In genomic region chr16:49461517-49461951, GRCh38 we compare ENCODE assay signal across 17 cellular contexts.
DNase-seq lines count a peak whose midpoint lies in the region; ATAC-seq and TF ChIP-seq lines count a peak whose summit lies in the region.
"Had no signal": no experiment of that assay in that cellular context is flagged by ENCODE, and none has a peak within 500 bp of the region (broad histone marks: within the 10 kb centered on the region; RNA-seq: fewer than 3 reads in every experiment).

No MANE protein-coding gene starts in this region.

- H3K4me3 Mint-ChIP-seq in activated CD4-positive, alpha-beta memory T cell treated with anti-CD3 and anti-CD28 coated beads, Interleukin-2, amount 10 ng/mL, durations not matched to agents 7 days and 5 days, result no peak overlapping the region
- no peak overlapping the region for H3K4me3 Mint-ChIP-seq in activated CD4-positive, alpha-beta memory T cell treated with anti-CD3 and anti-CD28 coated beads for 36 hours
- H3K4me3 Mint-ChIP-seq: T-helper 2 cell treated with Interferon-gamma antibody and Interleukin-4, amounts not matched to agents 5 μg/mL and 100 μg/mL, for 36 hours had no signal

- CTCF ChIA-PET in activated CD4-positive, alpha-beta memory T cell treated with anti-CD3 and anti-CD28 coated beads, Interleukin-2, amount 10 ng/mL, durations not matched to agents 7 days and 5 days (lab: Charles Lee), result no interaction called here
- CTCF ChIA-PET in activated CD4-positive, alpha-beta memory T cell treated with anti-CD3 and anti-CD28 coated beads for 36 hours (lab: Charles Lee), result no interaction called here

- DNase-seq in activated CD4-positive, alpha-beta memory T cell treated with anti-CD3 and anti-CD28 coated beads, Interleukin-2, amount 10 ng/mL, durations not matched to agents 7 days and 5 days, result peak; percentile 12
- DNase-seq in activated CD4-positive, alpha-beta memory T cell treated with anti-CD3 and anti-CD28 coated beads for 36 hours, result no peak
- peak; percentile 50 for DNase-seq in islet precursor cell
- DNase-seq in stomach, result peak; percentile 2
- no peak for DNase-seq in NCI-H2196 treated with DMSO at 0.1 percent for 48 hours (lab: John Stamatoyannopoulos, UW; ENCODE audit: unreplicated experiment)
- DNase-seq in NCI-H187 treated with DMSO at 0.1 percent for 48 hours (lab: John Stamatoyannopoulos, UW), result no peak
- DNase-seq: activated CD4-positive, CD25-positive, alpha-beta regulatory T cell; activated T-cell treated with anti-CD3 and anti-CD28 coated beads, Interleukin-2, amount 50 U/mL, for 72 hours; NCI-H1436 treated with DMSO at 0.1 percent for 48 hours; pancreas; PC-9; stimulated activated CD4-positive, alpha-beta T cell treated with anti-CD3 and anti-CD28 coated beads, Interleukin-4, amount 100 ng/mL, for 1 hour had no signal

- H3K9me3 ChIP-seq in KOPT-K1 (ENCODE audit: insufficient read depth, low read length, poor library complexity, severe bottlenecking), result no peaks in the 10 kb centered on the region
- no peaks in the 10 kb centered on the region for H3K9me3 ChIP-seq in stomach
- H3K9me3 ChIP-seq: A549, pancreas had no signal

- intact Hi-C loops in activated CD4-positive, alpha-beta memory T cell treated with anti-CD3 and anti-CD28 coated beads for 36 hours (cut with micrococcal nuclease), result no loop called here
- intact Hi-C loops in stomach (cut with DNase I; ENCODE audit: low total_unique reads), result no loop called here

- peaks cover 0 to 8% (median 3%) of the 10 kb centered on the region in 4 donors for H3K4me1 ChIP-seq in stomach
- H3K4me1 ChIP-seq: A549, pancreas had no signal

- no peak for TF ChIP-seq EP300 in stomach (IDR thresholded peaks at IDR 0.05)

- no peak for TF ChIP-seq POLR2A in stomach (IDR thresholded peaks at IDR 0.05)

- no peaks in the 10 kb centered on the region for H3K9me3 Mint-ChIP-seq in activated CD4-positive, alpha-beta memory T cell treated with anti-CD3 and anti-CD28 coated beads, Interleukin-2, amount 10 ng/mL, durations not matched to agents 7 days and 5 days
- H3K9me3 Mint-ChIP-seq in activated CD4-positive, alpha-beta memory T cell treated with anti-CD3 and anti-CD28 coated beads for 36 hours, result no peaks in the 10 kb centered on the region
- H3K9me3 Mint-ChIP-seq: activated T-cell treated with anti-CD3 and anti-CD28 coated beads, Interleukin-2, amount 50 U/mL, for 72 hours; T-helper 2 cell treated with Interferon-gamma antibody and Interleukin-4, amounts not matched to agents 5 μg/mL and 100 μg/mL, for 36 hours had no signal

- 79 to 94% (median 87%) methylated on average over 5 to 7 of the region's 7 CpGs for WGBS in stomach, 5 donors

- peaks cover 27% of the 10 kb centered on the region for H3K4me1 Mint-ChIP-seq in activated CD4-positive, alpha-beta memory T cell treated with anti-CD3 and anti-CD28 coated beads, Interleukin-2, amount 10 ng/mL, durations not matched to agents 7 days and 5 days
- H3K4me1 Mint-ChIP-seq in activated CD4-positive, alpha-beta memory T cell treated with anti-CD3 and anti-CD28 coated beads for 36 hours (ENCODE audit: low read depth), result peaks cover 27% of the 10 kb centered on the region

- H3K36me3 ChIP-seq in KOPT-K1 (ENCODE audit: insufficient read depth, low read length), result no peaks in the 10 kb centered on the region
- H3K36me3 ChIP-seq in stomach, result no peaks in the 10 kb centered on the region
- H3K36me3 ChIP-seq: pancreas had no signal

- H3K4me3 ChIP-seq in stomach, result no peak overlapping the region
- H3K4me3 ChIP-seq: A549, pancreas, PC-9 had no signal

- H3K27me3 ChIP-seq in stomach, result peaks cover 3 to 62% (median 19%) of the 10 kb centered on the region in 3 donors
- H3K27me3 ChIP-seq: pancreas had no signal

- no peak overlapping the region for H3K27ac Mint-ChIP-seq in activated CD4-positive, alpha-beta memory T cell treated with anti-CD3 and anti-CD28 coated beads, Interleukin-2, amount 10 ng/mL, durations not matched to agents 7 days and 5 days
- no peak overlapping the region for H3K27ac Mint-ChIP-seq in activated CD4-positive, alpha-beta memory T cell treated with anti-CD3 and anti-CD28 coated beads for 36 hours
- H3K27ac Mint-ChIP-seq: activated T-cell treated with anti-CD3 and anti-CD28 coated beads, Interleukin-2, amount 50 U/mL, for 72 hours had no signal

- H3K27ac ChIP-seq in KOPT-K1 (ENCODE audit: low read depth, low read length, poor library complexity, severe bottlenecking) (peak overlapping the region; percentile 97), stomach (no peak overlapping the region)
- H3K27ac ChIP-seq: A549, C4-2B, pancreas, PC-9 had no signal

- TF ChIP-seq CTCF in stomach (IDR thresholded peaks at IDR 0.05), result no peak

- ATAC-seq in GM19023 (IDR thresholded peaks at IDR 0.05; ENCODE audit: unreplicated experiment), result no peak
- ATAC-seq: A549; activated T-cell treated with anti-CD3 and anti-CD28 coated beads, Interleukin-2, amount 50 U/mL, for 72 hours; pancreas had no signal

- POLR2A ChIA-PET in activated CD4-positive, alpha-beta memory T cell treated with anti-CD3 and anti-CD28 coated beads, Interleukin-2, amount 10 ng/mL, durations not matched to agents 7 days and 5 days (lab: Charles Lee), result no interaction called here
- POLR2A ChIA-PET in activated CD4-positive, alpha-beta memory T cell treated with anti-CD3 and anti-CD28 coated beads for 36 hours (lab: Charles Lee), result no interaction called here

- H3K27me3 Mint-ChIP-seq in activated CD4-positive, alpha-beta memory T cell treated with anti-CD3 and anti-CD28 coated beads, Interleukin-2, amount 10 ng/mL, durations not matched to agents 7 days and 5 days, result peaks cover 4% of the 10 kb centered on the region
- no peaks in the 10 kb centered on the region for H3K27me3 Mint-ChIP-seq in activated CD4-positive, alpha-beta memory T cell treated with anti-CD3 and anti-CD28 coated beads for 36 hours

- H3K36me3 Mint-ChIP-seq in activated CD4-positive, alpha-beta memory T cell treated with anti-CD3 and anti-CD28 coated beads, Interleukin-2, amount 10 ng/mL, durations not matched to agents 7 days and 5 days (ENCODE audit: low read depth), result no peaks in the 10 kb centered on the region
- no peaks in the 10 kb centered on the region for H3K36me3 Mint-ChIP-seq in activated CD4-positive, alpha-beta memory T cell treated with anti-CD3 and anti-CD28 coated beads for 36 hours

Comparison
In these comparisons a context has a peak if more than half of its experiments do, and no peak if none do; other contexts are left out.
1. DNase-seq: peak in activated CD4-positive, alpha-beta memory T cell treated with anti-CD3 and anti-CD28 coated beads, Interleukin-2, amount 10 ng/mL, durations not matched to agents 7 days and 5 days (single experiment), islet precursor cell (single experiment) and stomach (single experiment); none in activated CD4-positive, alpha-beta memory T cell treated with anti-CD3 and anti-CD28 coated beads for 36 hours (single experiment), NCI-H2196 treated with DMSO at 0.1 percent for 48 hours (single experiment) and NCI-H187 treated with DMSO at 0.1 percent for 48 hours (single experiment).